Comparison of ENCODE assay signal across 12 cellular contexts in the genomic region with DNA sequence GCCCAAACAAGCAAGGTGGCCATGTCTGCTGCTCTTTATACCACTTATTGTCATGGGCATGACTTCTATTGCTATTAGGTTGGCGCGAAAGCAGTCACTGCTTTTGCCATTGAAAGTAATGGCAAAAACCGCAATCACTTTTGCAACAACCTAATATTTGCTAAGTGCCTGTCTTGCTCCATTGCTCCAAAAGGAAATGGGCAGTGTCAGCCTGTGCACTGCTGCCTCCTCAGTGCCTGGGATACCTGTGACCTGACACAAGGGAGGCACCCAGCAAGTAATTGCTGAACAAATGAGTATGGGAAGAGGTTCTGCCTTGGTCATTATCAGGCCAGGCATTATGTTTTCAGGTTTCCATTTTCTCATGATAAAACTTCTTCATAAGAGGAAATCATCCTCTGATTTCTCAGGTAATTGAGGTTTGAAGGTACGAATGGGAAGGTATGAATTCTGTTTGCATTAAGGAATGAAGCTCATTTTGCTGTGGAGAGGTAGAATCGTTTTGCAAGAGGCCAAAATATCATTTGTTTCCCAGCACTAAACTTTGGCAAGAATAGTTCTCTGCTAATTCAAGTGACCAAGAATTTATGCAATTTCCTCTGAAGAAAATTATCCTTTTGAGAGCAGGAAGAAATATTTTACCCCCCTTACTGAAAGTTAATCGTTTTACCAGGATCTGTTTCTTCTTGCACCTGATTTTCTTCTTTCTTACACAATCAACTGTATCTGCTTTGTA.
DNase-seq lines count a peak whose midpoint lies in the region; ATAC-seq, FAIRE-seq and TF ChIP-seq lines count a peak whose summit lies in the region.
"Had no signal": no experiment of that assay in that cellular context is flagged by ENCODE, and none has a peak within 500 bp of the region (broad histone marks: within the 10 kb centered on the region; RNA-seq: fewer than 3 reads in every experiment).

No MANE protein-coding gene starts in this region.

- no peak for FAIRE-seq in GM12891 (lab: Jason Lieb, UNC)
- FAIRE-seq: TTC549 had no signal

- no peaks in the 10 kb centered on the region for H3K4me1 Mint-ChIP-seq in activated T-helper 17 cell treated with anti-CD3 and anti-CD28 coated beads, Interleukin-2, amount 50 U/mL, for 72 hours
- H3K4me1 Mint-ChIP-seq: CD8-positive, alpha-beta memory T cell; stimulated activated effector memory CD8-positive, alpha-beta T cell treated with anti-CD3 and anti-CD28 coated beads, Interleukin-12 subunit alpha, Interleukin-12 subunit beta, amount 100 ng/mL, for 72 hours had no signal

- H3K9ac ChIP-seq in muscle layer of colon (ENCODE audit: low read length): no peak overlapping the region

- H3K9me3 ChIP-seq in RWPE2 (ENCODE audit: severe bottlenecking) (no peaks in the 10 kb centered on the region), muscle layer of colon (ENCODE audit: low read length) (no peaks in the 10 kb centered on the region), thyroid gland (no peaks in the 10 kb centered on the region), ovary (no peaks in the 10 kb centered on the region)

- H3K27me3 Mint-ChIP-seq in activated T-helper 17 cell treated with anti-CD3 and anti-CD28 coated beads, Interleukin-2, amount 50 U/mL, for 72 hours: no peaks in the 10 kb centered on the region
- H3K27me3 Mint-ChIP-seq: CD8-positive, alpha-beta memory T cell had no signal

- ATAC-seq in RWPE2 (ENCODE audit: low read depth): no peak
- no peak for ATAC-seq in activated T-helper 17 cell treated with anti-CD3 and anti-CD28 coated beads, Interleukin-2, amount 50 U/mL, for 72 hours (replicated peaks)
- ATAC-seq in HG02973 (IDR thresholded peaks at IDR 0.05; ENCODE audit: unreplicated experiment): no peak
- ATAC-seq: natural killer cell treated with Interleukin-12 subunit alpha and Interleukin-12 subunit beta and Interleukin-15 and Interleukin-18, amount 100 ng/mL, for 72 hours had no signal

- H3K4me3 Mint-ChIP-seq in activated T-helper 17 cell treated with anti-CD3 and anti-CD28 coated beads, Interleukin-2, amount 50 U/mL, for 72 hours: no peak overlapping the region
- H3K4me3 Mint-ChIP-seq: CD8-positive, alpha-beta memory T cell; natural killer cell treated with Interleukin-12 subunit alpha and Interleukin-12 subunit beta and Interleukin-15 and Interleukin-18, amount 100 ng/mL, for 72 hours; stimulated activated effector memory CD8-positive, alpha-beta T cell treated with anti-CD3 and anti-CD28 coated beads, Interleukin-12 subunit alpha, Interleukin-12 subunit beta, amount 100 ng/mL, for 72 hours had no signal

- H3K36me3 Mint-ChIP-seq in activated T-helper 17 cell treated with anti-CD3 and anti-CD28 coated beads, Interleukin-2, amount 50 U/mL, for 72 hours (ENCODE audit: low read depth): no peaks in the 10 kb centered on the region
- H3K36me3 Mint-ChIP-seq: natural killer cell treated with Interleukin-12 subunit alpha and Interleukin-12 subunit beta and Interleukin-15 and Interleukin-18, amount 100 ng/mL, for 72 hours; stimulated activated effector memory CD8-positive, alpha-beta T cell treated with anti-CD3 and anti-CD28 coated beads, Interleukin-12 subunit alpha, Interleukin-12 subunit beta, amount 100 ng/mL, for 72 hours had no signal

- no peak for DNase-seq in RWPE2 (ENCODE audit: low spot score)
- DNase-seq in dorsolateral prefrontal cortex: no peak
- no peak for DNase-seq in thyroid gland
- DNase-seq in GM12891 (ENCODE audit: insufficient read length, low spot score): no peak
- no peak for DNase-seq in ovary
- DNase-seq: CD8-positive, alpha-beta memory T cell had no signal

- no peak for TF ChIP-seq CTCF in RWPE2 (IDR thresholded peaks at IDR 0.05; ENCODE audit: poor library complexity, severe bottlenecking)
- no peak for TF ChIP-seq CTCF in dorsolateral prefrontal cortex (IDR thresholded peaks at IDR 0.05 in 54 of 56, conservative IDR thresholded peaks at IDR 0.05 in 2 of 56; ENCODE audit: low read depth in 1 of 56, partially characterized antibody in 56 of 56)
- no peak for TF ChIP-seq CTCF in thyroid gland (IDR thresholded peaks at IDR 0.05)
- no peak for TF ChIP-seq CTCF in ovary (IDR thresholded peaks at IDR 0.05)

- peak overlapping the region; percentile 96 for H3K27ac ChIP-seq in RWPE2 (ENCODE audit: poor library complexity, severe bottlenecking)
- H3K27ac ChIP-seq in dorsolateral prefrontal cortex: peak overlapping the region in 58 of 59 donors; percentile 2 to 90 (median 64)
- H3K27ac ChIP-seq in muscle layer of colon (ENCODE audit: low read depth, low read length): peak overlapping the region; percentile 46
- H3K27ac ChIP-seq in thyroid gland: peak overlapping the region; percentile 61 to 73 (median 68)
- no peak overlapping the region for H3K27ac ChIP-seq in ovary

- H3K4me3 ChIP-seq in RWPE2 (ENCODE audit: severe bottlenecking): no peak overlapping the region
- H3K4me3 ChIP-seq in dorsolateral prefrontal cortex: no peak overlapping the region
- H3K4me3 ChIP-seq in muscle layer of colon (ENCODE audit: low read depth in 1 of 2, low read length in 2 of 2): peak overlapping the region in 1 of 2 donors; percentile 9
- no peak overlapping the region for H3K4me3 ChIP-seq in thyroid gland (replicated peaks in 1 of 3)
- no peak overlapping the region for H3K4me3 ChIP-seq in ovary

- intact Hi-C loops in dorsolateral prefrontal cortex (cut with DNase I) (no loop called here), thyroid gland (cut with DNase I) (no loop called here), ovary (cut with DNase I) (no loop called here)

- TF ChIP-seq EP300 in ovary (IDR thresholded peaks at IDR 0.05): no peak

- no peak overlapping the region for H3K27ac Mint-ChIP-seq in activated T-helper 17 cell treated with anti-CD3 and anti-CD28 coated beads, Interleukin-2, amount 50 U/mL, for 72 hours
- H3K27ac Mint-ChIP-seq: natural killer cell treated with Interleukin-12 subunit alpha and Interleukin-12 subunit beta and Interleukin-15 and Interleukin-18, amount 100 ng/mL, for 72 hours; stimulated activated effector memory CD8-positive, alpha-beta T cell treated with anti-CD3 and anti-CD28 coated beads, Interleukin-12 subunit alpha, Interleukin-12 subunit beta, amount 100 ng/mL, for 72 hours had no signal

- peaks cover 6% of the 10 kb centered on the region for H3K9me3 Mint-ChIP-seq in activated T-helper 17 cell treated with anti-CD3 and anti-CD28 coated beads, Interleukin-2, amount 50 U/mL, for 72 hours
- H3K9me3 Mint-ChIP-seq: natural killer cell treated with Interleukin-12 subunit alpha and Interleukin-12 subunit beta and Interleukin-15 and Interleukin-18, amount 100 ng/mL, for 72 hours had no signal

- no peak for TF ChIP-seq POLR2A in thyroid gland (IDR thresholded peaks at IDR 0.05)
- no peak for TF ChIP-seq POLR2A in GM12891 (IDR thresholded peaks at IDR 0.05; ENCODE audit: low read depth, low read length)
- TF ChIP-seq POLR2A in ovary (IDR thresholded peaks at IDR 0.05): no peak

- H3K4me1 ChIP-seq in RWPE2 (ENCODE audit: insufficient read depth, poor library complexity, severe bottlenecking): peaks cover 42% of the 10 kb centered on the region
- H3K4me1 ChIP-seq in muscle layer of colon (ENCODE audit: insufficient read depth, low read length): peaks cover 9% of the 10 kb centered on the region
- peaks cover 9 to 14% of the 10 kb centered on the region in 2 donors for H3K4me1 ChIP-seq in thyroid gland
- H3K4me1 ChIP-seq in ovary (ENCODE audit: insufficient read depth): no peaks in the 10 kb centered on the region

- H3K27me3 ChIP-seq in RWPE2 (ENCODE audit: insufficient read depth, poor library complexity, severe bottlenecking) (no peaks in the 10 kb centered on the region), dorsolateral prefrontal cortex (no peaks in the 10 kb centered on the region), muscle layer of colon (ENCODE audit: control insufficient read depth in 1 of 2, insufficient read depth in 2 of 2, low read length in 2 of 2) (no peaks in the 10 kb centered on the region), thyroid gland (no peaks in the 10 kb centered on the region), ovary (no peaks in the 10 kb centered on the region)

- H3K36me3 ChIP-seq in RWPE2 (ENCODE audit: low read depth): no peaks in the 10 kb centered on the region
- H3K36me3 ChIP-seq in muscle layer of colon (ENCODE audit: insufficient read depth, low read length): no peaks in the 10 kb centered on the region
- no peaks in the 10 kb centered on the region for H3K36me3 ChIP-seq in thyroid gland
- H3K36me3 ChIP-seq in ovary: no peaks in the 10 kb centered on the region

- 81 to 89% methylated on average over 6 of the region's 6 CpGs for WGBS in thyroid gland, 2 donors
- WGBS in ovary, 3 donors: 64 to 66% (median 65%) methylated on average over 6 of the region's 6 CpGs

TF ChIP-seq in GM12891, 5 proteins besides CTCF, POLR2A, EP300 and RAD21:
- TF ChIP-seq POU2F2 (IDR thresholded peaks at IDR 0.05; ENCODE audit: low read depth, low read length) (no peak), SPI1 (IDR thresholded peaks at IDR 0.05; ENCODE audit: low read depth, low read length) (no peak), POLR2AphosphoS5 (IDR thresholded peaks at IDR 0.05; ENCODE audit: low read depth, low read length) (no peak), PAX5 (IDR thresholded peaks at IDR 0.05; ENCODE audit: insufficient read depth, low read length, severe bottlenecking) (no peak), TAF1 (IDR thresholded peaks at IDR 0.05; ENCODE audit: low read depth, low read length) (no peak)
TF ChIP-seq in GM12891: peak in this region for 0.

Comparison
In these comparisons a context has a peak if more than half of its experiments do, and no peak if none do; other contexts are left out.
1. H3K27ac ChIP-seq: peak in RWPE2 (single experiment), dorsolateral prefrontal cortex (58 of 59), muscle layer of colon (single experiment) and thyroid gland (3 of 3); none in ovary (0 of 2).